ENCODE assay signal across 9 cellular contexts in the genomic region with DNA sequence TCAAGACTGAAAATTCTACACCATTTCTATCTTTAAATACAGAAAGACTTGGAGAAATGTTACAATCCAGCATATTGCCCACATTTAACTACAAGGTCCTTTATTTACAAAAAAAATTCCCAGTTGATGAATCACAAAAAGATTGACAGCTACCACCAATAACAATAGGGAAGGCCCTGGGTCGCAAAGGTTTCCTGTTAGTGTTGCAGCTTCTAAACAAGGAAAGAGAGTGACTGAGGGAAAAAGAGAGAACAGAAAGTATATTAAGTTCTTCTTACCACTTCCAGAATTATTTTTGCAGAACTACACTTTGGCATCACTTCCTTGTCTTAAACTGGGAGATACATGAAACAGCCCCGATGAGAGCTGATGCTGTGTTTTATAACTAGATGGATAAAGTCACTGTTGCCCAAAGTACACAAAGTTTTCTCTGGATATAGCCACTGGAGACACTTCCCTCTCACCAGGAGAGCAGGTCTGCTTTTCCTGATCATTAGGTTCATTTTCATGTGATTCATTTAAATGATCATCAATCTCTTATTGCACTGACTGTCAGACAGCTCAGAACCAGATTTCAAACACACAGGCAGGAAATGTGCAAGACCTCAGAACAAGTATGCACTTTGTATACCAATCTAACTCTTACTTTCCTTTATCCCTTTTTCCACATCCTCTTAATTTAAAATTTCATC. TPM values are rescaled to one million over a fixed set of nuclear protein-coding genes. Genes with fewer than 3 reads are reported as not detected.
A peak's percentile ranks its signal among the peaks of the same experiment; 100 is the strongest.
DNase-seq lines count a peak whose midpoint lies in the region; ATAC-seq and TF ChIP-seq lines count a peak whose summit lies in the region.
"Had no signal": no experiment of that assay in that cellular context is flagged by ENCODE, and none has a peak within 500 bp of the region (broad histone marks: within the 10 kb centered on the region; RNA-seq: fewer than 3 reads in every experiment).

No MANE protein-coding gene starts in this region.

- no peak overlapping the region for H4K91ac ChIP-seq in trophoblast cell (ENCODE audit: low read depth, low read length)

- H3K23ac ChIP-seq in trophoblast cell (ENCODE audit: low read length), result no peak overlapping the region

- WGBS in trophoblast cell (ENCODE audit: extremely low coverage, insufficient coverage, insufficient read length), result no CpG with 5 or more reads among the region's 2 CpGs

- H3K9me3 ChIP-seq in trophoblast cell (ENCODE audit: insufficient read depth, low read depth, low read length), result no peaks in the 10 kb centered on the region
- no peaks in the 10 kb centered on the region for H3K9me3 ChIP-seq in BE2C

- H3K4ac ChIP-seq in trophoblast cell (ENCODE audit: low read depth, low read length), result no peak overlapping the region

- no peaks in the 10 kb centered on the region for H3K36me3 Mint-ChIP-seq in natural killer cell

- ATAC-seq in GM21529 (IDR thresholded peaks at IDR 0.05; ENCODE audit: unreplicated experiment) (peak; percentile 60), natural killer cell (no peak), HG03342 (IDR thresholded peaks at IDR 0.05; ENCODE audit: unreplicated experiment) (no peak)

- peaks cover 4 to 8% of the 10 kb centered on the region in 2 experiments for H3K36me3 ChIP-seq in trophoblast cell (ENCODE audit: control insufficient read depth in 1 of 2, insufficient read depth in 2 of 2, low read length in 2 of 2)
- no peaks in the 10 kb centered on the region for H3K36me3 ChIP-seq in BE2C

- no peak overlapping the region for H2BK12ac ChIP-seq in trophoblast cell (ENCODE audit: low read length)

- H3K9me3 Mint-ChIP-seq in natural killer cell, result peaks cover 4 to 5% of the 10 kb centered on the region in 2 donors
- H3K9me3 Mint-ChIP-seq: T-helper 1 cell treated with Interleukin-12 subunit alpha and Interleukin-12 subunit beta and Interleukin-4 antibody, amounts not matched to agents 30 μg/mL and 1 μg/mL, for 36 hours had no signal

- H3K4me1 Mint-ChIP-seq in natural killer cell, result no peaks in the 10 kb centered on the region

- no peak overlapping the region for H2BK5ac ChIP-seq in trophoblast cell (ENCODE audit: low read depth, low read length, poor library complexity)

- H3K79me1 ChIP-seq in trophoblast cell (ENCODE audit: low read length), result no peaks in the 10 kb centered on the region

- H3K27me3 ChIP-seq in trophoblast cell (ENCODE audit: insufficient read depth, low read length) (no peaks in the 10 kb centered on the region), BE2C (no peaks in the 10 kb centered on the region)

- H2AFZ ChIP-seq in trophoblast cell (ENCODE audit: insufficient read depth, low read length, poor library complexity), result no peak overlapping the region

- no peak overlapping the region for H3K27ac Mint-ChIP-seq in natural killer cell
- H3K27ac Mint-ChIP-seq: T-helper 1 cell treated with Interleukin-12 subunit alpha and Interleukin-12 subunit beta and Interleukin-4 antibody, amounts not matched to agents 30 μg/mL and 1 μg/mL, for 36 hours had no signal

- H4K8ac ChIP-seq in trophoblast cell (ENCODE audit: low read depth, low read length), result no peak overlapping the region

- no peak for TF ChIP-seq CTCF in epithelial cell of proximal tubule (conservative IDR thresholded peaks at IDR 0.05; ENCODE audit: low read depth, low read length)
- TF ChIP-seq CTCF in natural killer cell (IDR thresholded peaks at IDR 0.05), result no peak
- TF ChIP-seq CTCF in BE2C (IDR thresholded peaks at IDR 0.05; ENCODE audit: low read depth, low read length), result no peak

- H3K4me1 ChIP-seq in trophoblast cell (ENCODE audit: control insufficient read depth in 1 of 2, insufficient read depth in 2 of 2, low read length in 2 of 2) (peaks cover 0 to 2% of the 10 kb centered on the region in 2 experiments), BE2C (no peaks in the 10 kb centered on the region)

- H3K14ac ChIP-seq in trophoblast cell (ENCODE audit: low read length), result no peak overlapping the region

- no peak overlapping the region for H3K9ac ChIP-seq in trophoblast cell (ENCODE audit: low read length)

- no peak overlapping the region for H3K4me3 Mint-ChIP-seq in natural killer cell
- H3K4me3 Mint-ChIP-seq: T-helper 1 cell treated with Interleukin-12 subunit alpha and Interleukin-12 subunit beta and Interleukin-4 antibody, amounts not matched to agents 30 μg/mL and 1 μg/mL, for 36 hours had no signal

- peaks cover 0 to 4% of the 10 kb centered on the region in 2 donors for H3K27me3 Mint-ChIP-seq in natural killer cell (ENCODE audit: low read depth in 2 of 2)

- no peak overlapping the region for H2BK120ac ChIP-seq in trophoblast cell (ENCODE audit: insufficient read depth, low read length, poor library complexity)

- H3K4me2 ChIP-seq in trophoblast cell (ENCODE audit: low read length), result peak overlapping the region; percentile 33

- no peak overlapping the region for H2AK5ac ChIP-seq in trophoblast cell (ENCODE audit: low read length)

- no peak overlapping the region for H3K4me3 ChIP-seq in epithelial cell of proximal tubule (ENCODE audit: low read depth, low read length)
- H3K4me3 ChIP-seq in trophoblast cell (ENCODE audit: low read depth, low read length), result no peak overlapping the region
- no peak overlapping the region for H3K4me3 ChIP-seq in BE2C (ENCODE audit: low read depth, low read length)

- intact Hi-C loops in natural killer cell (cut with micrococcal nuclease), result no loop called here

- no peak overlapping the region for H4K12ac ChIP-seq in trophoblast cell (ENCODE audit: low read depth, low read length)

- no peak overlapping the region for H3K18ac ChIP-seq in trophoblast cell (ENCODE audit: low read length)

- no peaks in the 10 kb centered on the region for H3K79me2 ChIP-seq in trophoblast cell (ENCODE audit: control insufficient read depth, insufficient read depth, low read length, poor library complexity)

- H3K27ac ChIP-seq in trophoblast cell (ENCODE audit: low read depth, low read length), result peak overlapping the region; percentile 73

- DNase-seq in NOMO-1 treated with dmso at 0.1 percent for 144 hours (lab: John Stamatoyannopoulos, UW; ENCODE audit: unreplicated experiment), result peak; percentile 73
- DNase-seq in epithelial cell of proximal tubule (ENCODE audit: low read depth), result peak; percentile 29
- peak; percentile 9 to 51 for DNase-seq in trophoblast cell
- no peak for DNase-seq in natural killer cell
- no peak for DNase-seq in NAMALWA (ENCODE audit: low spot score)
- DNase-seq in BE2C, result no peak

RNA-seq across cellular contexts. Expression of a gene that starts 57.0 kb away (rescaled TPM):
- total RNA-seq in epithelial cell of proximal tubule (13.3 and 15.9 TPM in 2 replicates), natural killer cell (1 to 10 TPM in 2 of 3 donors, under 1 TPM in 1; 0.88 to 1.4 (median 1.1) TPM)
- polyA plus RNA-seq in trophoblast cell (2013), result 32.4 and 33.4 TPM in 2 replicates
- not detected for polyA plus RNA-seq in BE2C (2012; ENCODE audit: insufficient read depth, insufficient read length, low read depth)

Comparison
In these comparisons a context has a peak if more than half of its experiments do, and no peak if none do; other contexts are left out.
1. DNase-seq: peak in NOMO-1 treated with dmso at 0.1 percent for 144 hours (single experiment), epithelial cell of proximal tubule (single experiment) and trophoblast cell (2 of 2); none in natural killer cell (single experiment), NAMALWA (single experiment) and BE2C (single experiment).